ENCODE assay signal across 9 cellular contexts in the genomic region with DNA sequence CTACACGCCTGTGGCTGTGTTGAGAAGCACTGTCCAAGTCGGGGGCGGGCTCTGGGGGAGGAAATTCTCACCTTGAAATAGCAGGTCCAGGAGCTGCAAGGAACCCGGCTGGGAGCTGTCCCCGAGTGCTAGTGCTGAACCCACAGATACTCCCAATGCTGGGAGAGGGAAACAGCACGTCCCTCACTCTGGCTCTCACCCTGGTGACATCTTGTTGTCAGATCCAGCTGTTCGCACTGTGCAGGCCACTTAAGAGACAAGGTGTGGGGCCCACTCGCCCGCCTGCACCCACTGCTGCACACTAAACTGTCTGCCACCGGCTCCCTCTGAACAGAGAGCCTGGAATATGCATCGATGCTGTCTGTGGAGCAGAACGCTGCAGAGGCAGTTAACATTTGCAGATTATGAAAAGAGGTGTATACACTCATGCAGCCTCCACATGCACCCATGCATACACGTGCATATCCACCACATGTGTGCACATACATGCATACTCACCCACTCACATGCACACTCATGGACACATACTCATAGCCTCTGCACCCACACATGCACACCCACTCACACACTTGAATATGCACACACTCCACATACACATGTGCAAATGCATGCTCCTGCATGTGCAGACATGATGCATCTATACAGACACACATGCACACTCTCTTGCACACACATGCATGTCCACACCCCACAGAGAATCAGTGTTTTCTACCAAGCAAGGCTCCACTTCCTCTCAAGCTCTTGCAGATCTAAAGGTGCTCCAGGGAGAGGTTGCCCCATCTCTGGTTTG. TPM values are rescaled to one million over a fixed set of nuclear protein-coding genes. Genes with fewer than 3 reads are reported as not detected.
DNase-seq lines count a peak whose midpoint lies in the region; ATAC-seq and TF ChIP-seq lines count a peak whose summit lies in the region.
"Had no signal": no experiment of that assay in that cellular context is flagged by ENCODE, and none has a peak within 500 bp of the region (broad histone marks: within the 10 kb centered on the region; RNA-seq: fewer than 3 reads in every experiment).

No MANE protein-coding gene starts in this region.

- ATAC-seq in SK-N-SH treated with all-trans-retinoic acid at 6 μM for 48 hours (peak; percentile 71; the same call in 2 of the 3 replicates), HG03442 (IDR thresholded peaks at IDR 0.05; ENCODE audit: unreplicated experiment) (no peak)
- ATAC-seq in effector memory CD8-positive, alpha-beta T cell (replicated peaks): no peak

- H3F3A ChIP-seq in GM23248 (ENCODE audit: insufficient read depth) (no peaks in the 10 kb centered on the region), neural cell (ENCODE audit: insufficient read depth, low read length, poor library complexity, severe bottlenecking) (no peaks in the 10 kb centered on the region)

- H2AFZ ChIP-seq in GM23248 (no peak overlapping the region), neural cell (ENCODE audit: low read depth, low read length) (no peak overlapping the region)

- in situ Hi-C loops in GM23248 (cut with MboI): no loop called here

- no peak overlapping the region for H3K9ac ChIP-seq in GM23248
- peak overlapping the region; percentile 9 for H3K9ac ChIP-seq in neural cell (ENCODE audit: low read length)

- H3K27ac Mint-ChIP-seq in effector memory CD8-positive, alpha-beta T cell: no peak overlapping the region

- 16 to 20% methylated on average over 12 to 13 of the region's 13 CpGs for WGBS in GM23248 (ENCODE audit: low coverage in 1 of 2, low lambda C conversion rate in 2 of 2, missing lambda C conversion rate in 2 of 2), 2 experiments

- H3K79me2 ChIP-seq in GM23248 (ENCODE audit: insufficient read depth): no peaks in the 10 kb centered on the region
- H3K79me2 ChIP-seq in neural cell (replicated peaks; ENCODE audit: insufficient read depth, low read length): no peaks in the 10 kb centered on the region

- no peaks in the 10 kb centered on the region for H3K4me1 Mint-ChIP-seq in effector memory CD8-positive, alpha-beta T cell (ENCODE audit: low read depth in 2 of 2)

- no peak overlapping the region for H3K4me2 ChIP-seq in GM23248 (ENCODE audit: unreplicated experiment)
- no peak overlapping the region for H3K4me2 ChIP-seq in neural cell (ENCODE audit: low read length)

- DNase-seq in GM23248: peak; percentile 52
- peak in 2 of 3 experiments; percentile 7 to 15 for DNase-seq in effector memory CD8-positive, alpha-beta T cell
- DNase-seq in GOT3 (lab: John Stamatoyannopoulos, UW): no peak
- no peak for DNase-seq in NCI-H774 (lab: John Stamatoyannopoulos, UW)
- DNase-seq in SKM-1 (lab: John Stamatoyannopoulos, UW; ENCODE audit: unreplicated experiment): no peak

- H3K36me3 ChIP-seq in GM23248 (ENCODE audit: low read depth) (no peaks in the 10 kb centered on the region), neural cell (ENCODE audit: insufficient read depth, low read length) (peaks cover 5% of the 10 kb centered on the region)

- no peaks in the 10 kb centered on the region for H3K36me3 Mint-ChIP-seq in effector memory CD8-positive, alpha-beta T cell (ENCODE audit: insufficient read depth)

- TF ChIP-seq EP300 in neural cell (conservative IDR thresholded peaks at IDR 0.05; ENCODE audit: poor library complexity, severe bottlenecking): no peak

- H3K4me3 Mint-ChIP-seq in effector memory CD8-positive, alpha-beta T cell: no peak overlapping the region
- H3K4me3 Mint-ChIP-seq: brain had no signal

- peaks cover 63 to 78% of the 10 kb centered on the region in 2 donors for H3K27me3 Mint-ChIP-seq in effector memory CD8-positive, alpha-beta T cell
- H3K27me3 Mint-ChIP-seq: brain had no signal

- H3K9me2 ChIP-seq in GM23248 (ENCODE audit: insufficient read depth) (no peaks in the 10 kb centered on the region), neural cell (ENCODE audit: insufficient read depth, low read length) (no peaks in the 10 kb centered on the region)

- TF ChIP-seq CTCF in neural cell (IDR thresholded peaks at IDR 0.05; ENCODE audit: poor library complexity, severe bottlenecking): no peak

- no peaks in the 10 kb centered on the region for H4K20me1 ChIP-seq in GM23248 (ENCODE audit: insufficient read depth)
- H4K20me1 ChIP-seq in neural cell (ENCODE audit: insufficient read depth): no peaks in the 10 kb centered on the region

- H3K4me3 ChIP-seq in GM23248 (no peak overlapping the region), neural cell (ENCODE audit: low read length) (no peak overlapping the region)

- H3K9me3 ChIP-seq in GM23248 (ENCODE audit: low read depth) (no peaks in the 10 kb centered on the region), neural cell (ENCODE audit: low read length) (no peaks in the 10 kb centered on the region)

- no peak overlapping the region for H3K27ac ChIP-seq in GM23248
- H3K27ac ChIP-seq in neural cell (ENCODE audit: low read length): no peak overlapping the region

- H3K4me1 ChIP-seq in GM23248 (ENCODE audit: insufficient read depth): no peaks in the 10 kb centered on the region

- no peak for TF ChIP-seq RAD21 in neural cell (conservative IDR thresholded peaks at IDR 0.05)

- H3K27me3 ChIP-seq in GM23248 (replicated peaks; ENCODE audit: insufficient read depth) (no peaks in the 10 kb centered on the region; the same call in 1 of the 2 replicates), neural cell (ENCODE audit: insufficient read depth, low read depth, low read length) (no peaks in the 10 kb centered on the region)

- H3K9me3 Mint-ChIP-seq in effector memory CD8-positive, alpha-beta T cell: no peaks in the 10 kb centered on the region

TF ChIP-seq in SK-N-SH treated with all-trans-retinoic acid at 6 μM for 48 hours, 23 proteins besides CTCF, POLR2A, EP300 and RAD21 (continues in another document):
- TF ChIP-seq TCF4 (CRISPR knock-in tag; IDR thresholded peaks at IDR 0.05; ENCODE audit: borderline replicate concordance): no peak
- TF ChIP-seq, protein P1, sequence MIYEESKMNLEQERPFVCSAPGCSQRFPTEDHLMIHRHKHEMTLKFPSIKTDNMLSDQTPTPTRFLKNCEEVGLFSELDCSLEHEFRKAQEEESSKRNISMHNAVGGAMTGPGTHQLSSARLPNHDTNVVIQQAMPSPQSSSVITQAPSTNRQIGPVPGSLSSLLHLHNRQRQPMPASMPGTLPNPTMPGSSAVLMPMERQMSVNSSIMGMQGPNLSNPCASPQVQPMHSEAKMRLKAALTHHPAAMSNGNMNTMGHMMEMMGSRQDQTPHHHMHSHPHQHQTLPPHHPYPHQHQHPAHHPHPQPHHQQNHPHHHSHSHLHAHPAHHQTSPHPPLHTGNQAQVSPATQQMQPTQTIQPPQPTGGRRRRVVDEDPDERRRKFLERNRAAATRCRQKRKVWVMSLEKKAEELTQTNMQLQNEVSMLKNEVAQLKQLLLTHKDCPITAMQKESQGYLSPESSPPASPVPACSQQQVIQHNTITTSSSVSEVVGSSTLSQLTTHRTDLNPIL (CRISPR knock-in tag; IDR thresholded peaks at IDR 0.05; ENCODE audit: low read depth): no peak
- no peak for TF ChIP-seq ZFP3 (CRISPR knock-in tag; IDR thresholded peaks at IDR 0.05)
- TF ChIP-seq OSR1 (CRISPR knock-in tag; IDR thresholded peaks at IDR 0.05): no peak
- no peak for TF ChIP-seq ZFP30 (CRISPR knock-in tag; IDR thresholded peaks at IDR 0.05)
- TF ChIP-seq ZNF565 (CRISPR knock-in tag; conservative IDR thresholded peaks at IDR 0.05; ENCODE audit: low read depth): no peak
- TF ChIP-seq GLIS3 (CRISPR knock-in tag; IDR thresholded peaks at IDR 0.05): no peak
- TF ChIP-seq ISL1 (CRISPR knock-in tag; IDR thresholded peaks at IDR 0.05): no peak

TF ChIP-seq in neural cell, 6 proteins besides CTCF, POLR2A, EP300 and RAD21:
- TF ChIP-seq POLR2AphosphoS5 (IDR thresholded peaks at IDR 0.05): no peak
- TF ChIP-seq, protein P2, sequence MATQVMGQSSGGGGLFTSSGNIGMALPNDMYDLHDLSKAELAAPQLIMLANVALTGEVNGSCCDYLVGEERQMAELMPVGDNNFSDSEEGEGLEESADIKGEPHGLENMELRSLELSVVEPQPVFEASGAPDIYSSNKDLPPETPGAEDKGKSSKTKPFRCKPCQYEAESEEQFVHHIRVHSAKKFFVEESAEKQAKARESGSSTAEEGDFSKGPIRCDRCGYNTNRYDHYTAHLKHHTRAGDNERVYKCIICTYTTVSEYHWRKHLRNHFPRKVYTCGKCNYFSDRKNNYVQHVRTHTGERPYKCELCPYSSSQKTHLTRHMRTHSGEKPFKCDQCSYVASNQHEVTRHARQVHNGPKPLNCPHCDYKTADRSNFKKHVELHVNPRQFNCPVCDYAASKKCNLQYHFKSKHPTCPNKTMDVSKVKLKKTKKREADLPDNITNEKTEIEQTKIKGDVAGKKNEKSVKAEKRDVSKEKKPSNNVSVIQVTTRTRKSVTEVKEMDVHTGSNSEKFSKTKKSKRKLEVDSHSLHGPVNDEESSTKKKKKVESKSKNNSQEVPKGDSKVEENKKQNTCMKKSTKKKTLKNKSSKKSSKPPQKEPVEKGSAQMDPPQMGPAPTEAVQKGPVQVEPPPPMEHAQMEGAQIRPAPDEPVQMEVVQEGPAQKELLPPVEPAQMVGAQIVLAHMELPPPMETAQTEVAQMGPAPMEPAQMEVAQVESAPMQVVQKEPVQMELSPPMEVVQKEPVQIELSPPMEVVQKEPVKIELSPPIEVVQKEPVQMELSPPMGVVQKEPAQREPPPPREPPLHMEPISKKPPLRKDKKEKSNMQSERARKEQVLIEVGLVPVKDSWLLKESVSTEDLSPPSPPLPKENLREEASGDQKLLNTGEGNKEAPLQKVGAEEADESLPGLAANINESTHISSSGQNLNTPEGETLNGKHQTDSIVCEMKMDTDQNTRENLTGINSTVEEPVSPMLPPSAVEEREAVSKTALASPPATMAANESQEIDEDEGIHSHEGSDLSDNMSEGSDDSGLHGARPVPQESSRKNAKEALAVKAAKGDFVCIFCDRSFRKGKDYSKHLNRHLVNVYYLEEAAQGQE (IDR thresholded peaks at IDR 0.05; ENCODE audit: borderline replicate concordance): peak; percentile 43
TF ChIP-seq in neural cell: peak in this region for 1.

RNA-seq across cellular contexts. Expression of gene MGAT5B, which starts 42.0 kb away (rescaled TPM):
- 0.11 TPM in 1 of 2 replicates, not detected in the other for total RNA-seq in GM23248 (2014; rRNA removed; shearing (Covaris generic))
- polyA plus RNA-seq in GM23248 (2016; fragmentation: Nextera tagmentation; extraction: Ambion mirVana): 0.16 TPM in 1 of 2 replicates, not detected in the other
- 8.8 and 17.6 TPM in 2 replicates for polyA plus RNA-seq in neural cell
- polyA minus RNA-seq in neural cell: 34.0 and 38.0 TPM in 2 replicates

Comparison
In these comparisons a context has a peak if more than half of its experiments do, and no peak if none do; other contexts are left out.
1. DNase-seq: peak in GM23248 (single experiment) and effector memory CD8-positive, alpha-beta T cell (2 of 3); none in GOT3 (single experiment), NCI-H774 (single experiment) and SKM-1 (single experiment).